In the genomic region with DNA sequence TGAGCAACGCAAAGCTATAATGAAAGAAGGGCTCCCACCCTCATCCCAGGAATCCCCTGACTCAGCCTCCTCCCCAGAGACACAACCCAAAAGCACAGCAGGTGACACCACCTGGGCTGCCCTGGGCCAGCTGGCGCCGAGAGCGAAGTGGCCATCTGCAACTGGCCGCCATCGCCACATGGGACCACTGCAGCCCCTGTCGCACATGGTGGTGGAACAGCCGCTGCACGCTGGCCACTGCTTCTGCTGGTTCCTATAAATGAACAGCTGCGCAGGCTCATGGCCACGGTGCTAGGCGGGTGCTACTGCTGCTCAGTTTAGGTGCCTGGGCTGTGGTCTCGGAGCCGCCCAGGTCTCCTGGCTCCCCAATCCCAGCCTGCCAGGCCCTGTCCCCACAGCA, we compare ENCODE assay signal across 18 cellular contexts. TPM values are rescaled to one million over a fixed set of nuclear protein-coding genes. Genes with fewer than 3 reads are reported as not detected.
DNase-seq lines count a peak whose midpoint lies in the region; TF ChIP-seq lines count a peak whose summit lies in the region.
"Had no signal": no experiment of that assay in that cellular context is flagged by ENCODE, and none has a peak within 500 bp of the region (broad histone marks: within the 10 kb centered on the region; RNA-seq: fewer than 3 reads in every experiment).

No MANE protein-coding gene starts in this region.

- no peaks in the 10 kb centered on the region for H3K36me3 Mint-ChIP-seq in glutamatergic neuron (ENCODE audit: unreplicated experiment)

- H3K27me3 Mint-ChIP-seq in glutamatergic neuron (ENCODE audit: unreplicated experiment), result peaks cover 13% of the 10 kb centered on the region
- H3K27me3 Mint-ChIP-seq: CD4-positive, CD25-positive, alpha-beta regulatory T cell; CD8-positive, alpha-beta memory T cell had no signal

- no peak overlapping the region for H3K4me2 ChIP-seq in BLaER1
- H3K4me2 ChIP-seq: GM23338 had no signal

- H3K9ac ChIP-seq in BLaER1, result no peak overlapping the region

- 0 out of 2 replicates have a peak overlapping the region, but pooled peaks have one; percentile 72 for H3K27ac ChIP-seq in BLaER1
- H3K27ac ChIP-seq in VCaP, result peak overlapping the region; percentile 89; the same call in 1 of the 2 replicates

- no peaks in the 10 kb centered on the region for H3K27me3 ChIP-seq in BLaER1
- H3K27me3 ChIP-seq: BLaER1 treated with 17β-estradiol and CSF1 and Interleukin-3, amounts not matched to agents 10 nM and 100 nM had no signal

- peak overlapping the region; percentile 81 for H3K27ac Mint-ChIP-seq in glutamatergic neuron (ENCODE audit: unreplicated experiment)
- H3K27ac Mint-ChIP-seq: CD4-positive, CD25-positive, alpha-beta regulatory T cell; GM23338; HFFc6 had no signal

- H3K9me3 ChIP-seq in BLaER1, result no peaks in the 10 kb centered on the region
- H3K9me3 ChIP-seq: BLaER1 treated with 17β-estradiol and CSF1 and Interleukin-3, amounts not matched to agents 10 nM and 100 nM had no signal

- H3K4me1 Mint-ChIP-seq in glutamatergic neuron (ENCODE audit: low read depth, unreplicated experiment), result peaks cover 34% of the 10 kb centered on the region

- peak; percentile 69 to 87 for DNase-seq in NCI-H524 (lab: John Stamatoyannopoulos, UW)
- DNase-seq in glutamatergic neuron, result peak; percentile 63
- DNase-seq in activated naive CD4-positive, alpha-beta T cell treated with anti-CD3 and anti-CD28 coated beads, Interleukin-2, amount 50 U/mL, for 16 hours, result no peak
- no peak for DNase-seq in GM13976 (ENCODE audit: low spot score)
- DNase-seq in GM03348 (ENCODE audit: low spot score), result no peak
- DNase-seq: 8988T; CD4-positive, CD25-positive, alpha-beta regulatory T cell; CD8-positive, alpha-beta memory T cell; COR-L47; DMS 273 treated with DMSO at 0.1 percent for 48 hours; DMS53; H7; HFFc6 had no signal

- peak overlapping the region; percentile 25 for H3K4me3 Mint-ChIP-seq in glutamatergic neuron (ENCODE audit: unreplicated experiment)
- H3K4me3 Mint-ChIP-seq: CD4-positive, CD25-positive, alpha-beta regulatory T cell; CD8-positive, alpha-beta memory T cell; GM23338; HFFc6 had no signal

- H3K9me3 Mint-ChIP-seq in glutamatergic neuron (ENCODE audit: unreplicated experiment), result peaks cover 9% of the 10 kb centered on the region
- H3K9me3 Mint-ChIP-seq: CD4-positive, CD25-positive, alpha-beta regulatory T cell; CD8-positive, alpha-beta memory T cell; GM23338; HFFc6 had no signal

- TF ChIP-seq CTCF in VCaP (conservative IDR thresholded peaks at IDR 0.05) (no peak), glutamatergic neuron (IDR thresholded peaks at IDR 0.05; ENCODE audit: partially characterized antibody, unreplicated experiment) (no peak), GM13976 (IDR thresholded peaks at IDR 0.05; ENCODE audit: borderline replicate concordance, control extremely low read depth, extremely low read depth, insufficient read depth, missing control alignments) (no peak)

- in situ Hi-C loops in GM13976 (cut with MboI; ENCODE audit: low sequenced_read_pairs, unreplicated experiment), result no loop called here

- peaks cover 68% of the 10 kb centered on the region for H4K20me1 ChIP-seq in BLaER1

- peaks cover 76% of the 10 kb centered on the region for H3K36me3 ChIP-seq in BLaER1

- H3K4me1 ChIP-seq in BLaER1, result peaks cover 58% of the 10 kb centered on the region

- no peak overlapping the region for H3K4me3 ChIP-seq in BLaER1
- H3K4me3 ChIP-seq: BLaER1 treated with 17β-estradiol and CSF1 and Interleukin-3, amounts not matched to agents 10 nM and 100 nM; GM23338 had no signal

RNA-seq across cellular contexts. Expression of gene ISYNA1, which starts 11.6 kb away (rescaled TPM):
- 111 TPM for total RNA-seq in glutamatergic neuron (ENCODE audit: unreplicated experiment)

RNA-seq across cellular contexts. Expression of gene SSBP4, which starts 30.4 kb away (rescaled TPM):
- 177 TPM for total RNA-seq in glutamatergic neuron (ENCODE audit: unreplicated experiment)

RNA-seq across cellular contexts. Expression of gene LRRC25, which starts 52.1 kb away (rescaled TPM):
- total RNA-seq in glutamatergic neuron (ENCODE audit: unreplicated experiment), result not detected
- total RNA-seq: A673; CD4-positive, CD25-positive, alpha-beta regulatory T cell; HFFc6 had no signal

Comparison
In these comparisons a context has a peak if more than half of its experiments do, and no peak if none do; other contexts are left out.
1. DNase-seq: peak in NCI-H524 (2 of 2) and glutamatergic neuron (single experiment); none in activated naive CD4-positive, alpha-beta T cell treated with anti-CD3 and anti-CD28 coated beads, Interleukin-2, amount 50 U/mL, for 16 hours (single experiment), GM13976 (single experiment) and GM03348 (single experiment).